In genomic region chr14:73757876-73758391, GRCh38 we compare ENCODE assay signal across 8 cellular contexts. TPM values are rescaled to one million over a fixed set of nuclear protein-coding genes. Genes with fewer than 3 reads are reported as not detected.
DNase-seq lines count a peak whose midpoint lies in the region; ATAC-seq and TF ChIP-seq lines count a peak whose summit lies in the region.

No MANE protein-coding gene starts in this region.

- no peak for TF ChIP-seq CTCF in AG10803 (conservative IDR thresholded peaks at IDR 0.05; ENCODE audit: low read length)
- TF ChIP-seq CTCF in chondrocyte (IDR thresholded peaks at IDR 0.05), result no peak

- no peak for DNase-seq in AG10803 (ENCODE audit: low read depth)
- DNase-seq in chondrocyte (ENCODE audit: low spot score), result no peak
- no peak for DNase-seq in naive thymus-derived CD8-positive, alpha-beta T cell
- no peak for DNase-seq in kidney glomerular epithelial cell (lab: John Stamatoyannopoulos, UW)
- DNase-seq in NCI-H82 (lab: John Stamatoyannopoulos, UW), result no peak
- no peak for DNase-seq in NCI-H2081 treated with DMSO at 0.1 percent for 48 hours (lab: John Stamatoyannopoulos, UW)

- H3K4me3 Mint-ChIP-seq in chondrocyte (ENCODE audit: unreplicated experiment), result peak overlapping the region; percentile 79
- peak overlapping the region; percentile 80 to 94 (median 90) for H3K4me3 Mint-ChIP-seq in naive thymus-derived CD8-positive, alpha-beta T cell

- H3K9me3 Mint-ChIP-seq in chondrocyte (ENCODE audit: low read depth), result no peaks in the 10 kb centered on the region
- H3K9me3 Mint-ChIP-seq in naive thymus-derived CD8-positive, alpha-beta T cell, result no peaks in the 10 kb centered on the region

- peaks cover 81% of the 10 kb centered on the region for H3K4me1 Mint-ChIP-seq in chondrocyte (ENCODE audit: low read depth)
- peaks cover 56 to 88% (median 85%) of the 10 kb centered on the region in 4 donors for H3K4me1 Mint-ChIP-seq in naive thymus-derived CD8-positive, alpha-beta T cell

- no peaks in the 10 kb centered on the region for H3K36me3 ChIP-seq in KOPT-K1 (ENCODE audit: insufficient read depth, low read length)

- no peaks in the 10 kb centered on the region for H3K36me3 Mint-ChIP-seq in chondrocyte (ENCODE audit: low read depth)
- H3K36me3 Mint-ChIP-seq in naive thymus-derived CD8-positive, alpha-beta T cell, result no peaks in the 10 kb centered on the region

- ATAC-seq in naive thymus-derived CD8-positive, alpha-beta T cell, result no peak
- ATAC-seq in HG03045 (IDR thresholded peaks at IDR 0.05; ENCODE audit: unreplicated experiment), result no peak

- H3K4me3 ChIP-seq in AG10803 (ENCODE audit: low read length), result peak overlapping the region; percentile 89

- POLR2A ChIA-PET in naive thymus-derived CD8-positive, alpha-beta T cell (lab: Charles Lee), result interaction anchor here (2.6 to 14.3 kb wide), 10 partner anchors 8 to 94 kb away, joined by 13 to 387 read pairs (median 36); partner anchors contain the start of genes PNMA1 and PTGR2

- peak overlapping the region; percentile 87 for H3K27ac ChIP-seq in KOPT-K1 (ENCODE audit: low read depth, low read length, poor library complexity, severe bottlenecking)

- H3K27me3 Mint-ChIP-seq in chondrocyte (ENCODE audit: low read depth), result no peaks in the 10 kb centered on the region
- no peaks in the 10 kb centered on the region for H3K27me3 Mint-ChIP-seq in naive thymus-derived CD8-positive, alpha-beta T cell

- no peaks in the 10 kb centered on the region for H3K9me3 ChIP-seq in KOPT-K1 (ENCODE audit: insufficient read depth, low read length, poor library complexity, severe bottlenecking)

- peak overlapping the region; percentile 99 for H3K27ac Mint-ChIP-seq in chondrocyte (ENCODE audit: unreplicated experiment)
- peak overlapping the region; percentile 82 to 99 (median 96) for H3K27ac Mint-ChIP-seq in naive thymus-derived CD8-positive, alpha-beta T cell

RNA-seq across cellular contexts. Expression of gene PNMA1, which starts 43.8 kb away (rescaled TPM):
- total RNA-seq in chondrocyte, result 72.0 to 85.2 TPM (median 72.1 TPM) in 3 replicates
- total RNA-seq in naive thymus-derived CD8-positive, alpha-beta T cell, result 10 to 100 TPM; 40.0 to 43.4 TPM
- polyA plus RNA-seq in naive thymus-derived CD8-positive, alpha-beta T cell, result 10 to 100 TPM; 31.6 to 37.2 (median 37.2) TPM
